11 cellular contexts compared by ENCODE assay signal in the genomic region with DNA sequence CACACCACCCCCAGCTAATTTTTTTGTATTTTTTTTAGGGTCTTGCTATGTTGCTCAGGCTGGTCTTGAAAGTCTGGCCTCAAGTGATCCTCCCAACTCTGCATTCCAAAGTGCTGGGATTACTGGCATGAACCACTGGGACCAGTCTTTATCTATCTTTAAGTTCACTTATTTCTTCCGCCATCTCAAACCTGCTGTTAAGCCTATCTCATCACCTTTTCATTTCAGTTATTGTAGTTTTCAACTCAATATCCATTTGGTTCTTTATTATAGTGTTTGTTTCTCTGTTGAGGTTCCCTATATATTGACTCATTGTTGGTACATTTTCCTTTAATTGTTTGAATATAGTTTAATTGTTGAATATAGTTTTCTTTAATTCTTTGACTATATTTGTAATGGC.
"Had no signal": no experiment of that assay in that cellular context is flagged by ENCODE, and none has a peak within 500 bp of the region (broad histone marks: within the 10 kb centered on the region; RNA-seq: fewer than 3 reads in every experiment).

No MANE protein-coding gene starts in this region.

- DNase-seq: GM23248, GOT3, H7, H9, HCEC 1CT, HFFc6 had no signal

- H3K4me3 Mint-ChIP-seq: GM23338, H9, HFFc6 had no signal

- H3K4me1 ChIP-seq: HAP-1 had no signal

- H3K27ac Mint-ChIP-seq: GM23338, H9 had no signal

- FAIRE-seq: H1, H54 had no signal

- H3K4me2 ChIP-seq: GM23338 had no signal

- H2AFZ ChIP-seq: GM23248, GM23338 had no signal

- H3K9me3 Mint-ChIP-seq: GM23338, H9, HFFc6 had no signal

- ATAC-seq: GM23338, HCT116 had no signal

- H3K36me3 ChIP-seq: HAP-1 had no signal

- H3K9ac ChIP-seq: GM23248 had no signal

- H3K9me3 ChIP-seq: HAP-1 had no signal

- H3K4me3 ChIP-seq: GM23248, GM23338, HAP-1 had no signal
